Comparison of ENCODE assay signal across 20 cellular contexts in the genomic region with DNA sequence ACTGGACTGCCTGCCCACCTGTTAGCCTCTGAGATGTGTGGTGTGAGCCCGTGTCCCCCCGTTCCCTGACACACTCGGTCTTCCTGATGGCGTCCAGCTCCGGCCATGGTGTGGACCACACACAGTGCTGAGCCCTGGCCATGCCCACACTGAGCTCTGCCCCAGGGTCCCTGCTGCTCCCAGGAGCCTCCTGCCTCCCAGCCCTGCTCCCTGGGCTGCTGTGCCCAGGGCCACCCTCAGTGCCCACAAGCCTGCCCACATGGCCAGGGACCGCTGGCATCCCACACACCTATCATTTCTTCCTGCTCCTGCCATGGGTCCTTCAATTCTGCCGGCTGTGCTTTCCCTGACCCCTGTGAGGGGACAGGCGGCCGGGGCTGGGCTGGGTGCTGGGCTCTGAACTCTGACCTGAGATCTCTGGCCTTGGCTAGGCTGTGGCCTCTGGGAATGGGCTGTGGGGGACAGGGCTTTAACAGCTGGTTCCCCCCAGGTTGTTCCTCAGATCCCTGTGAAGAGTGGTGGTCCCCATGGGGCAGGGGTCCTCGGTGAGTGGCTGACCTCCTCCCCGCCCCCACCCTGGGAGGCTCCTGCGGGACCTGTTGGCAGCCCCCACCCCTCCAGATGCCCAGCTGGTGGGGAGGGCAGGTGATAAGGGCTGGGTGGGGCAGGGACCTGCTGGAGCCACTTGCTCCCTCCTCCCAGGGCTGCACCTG. TPM values are rescaled to one million over a fixed set of nuclear protein-coding genes. Genes with fewer than 3 reads are reported as not detected.
DNase-seq lines count a peak whose midpoint lies in the region; ATAC-seq and TF ChIP-seq lines count a peak whose summit lies in the region.
"Had no signal": no experiment of that assay in that cellular context is flagged by ENCODE, and none has a peak within 500 bp of the region (broad histone marks: within the 10 kb centered on the region; RNA-seq: fewer than 3 reads in every experiment).

No MANE protein-coding gene starts in this region.

- H3K27ac ChIP-seq in coronary artery: no peak overlapping the region
- H3K27ac ChIP-seq: PC-9, SK-N-MC had no signal

- peaks cover 0 to 2% (median 0%) of the 10 kb centered on the region in 7 donors for H3K9me3 Mint-ChIP-seq in CD14-positive monocyte
- no peaks in the 10 kb centered on the region for H3K9me3 Mint-ChIP-seq in effector memory CD8-positive, alpha-beta T cell
- H3K9me3 Mint-ChIP-seq: CD8-positive, alpha-beta T cell had no signal

- DNase-seq in 8988T (peak; percentile 10), CD14-positive monocyte (ENCODE audit: low spot score) (no peak), coronary artery (ENCODE audit: low spot score) (peak; percentile 65), mesenteric fat pad (ENCODE audit: low spot score) (peak; percentile 86), GM13976 (ENCODE audit: low spot score) (no peak)
- no peak for DNase-seq in effector memory CD8-positive, alpha-beta T cell
- DNase-seq: CD8-positive, alpha-beta T cell; DMS79 treated with DMSO at 0.1 percent for 48 hours; KBM-7; MV-4-11; NCI-H146; NCI-H2081; NCI-H510A treated with DMSO at 0.1 percent for 48 hours; NCI-H82; PC-9 had no signal

- H3K4me3 ChIP-seq in coronary artery: no peak overlapping the region
- H3K4me3 ChIP-seq: PC-9, SK-N-MC had no signal

- TF ChIP-seq CTCF in CD14-positive monocyte (IDR thresholded peaks at IDR 0.05) (no peak), coronary artery (IDR thresholded peaks at IDR 0.05) (no peak), GM13976 (IDR thresholded peaks at IDR 0.05; ENCODE audit: borderline replicate concordance, control extremely low read depth, extremely low read depth, insufficient read depth, missing control alignments) (no peak)

- intact Hi-C loops in CD14-positive monocyte (cut with micrococcal nuclease): no loop called here

- no peaks in the 10 kb centered on the region for H3K27me3 Mint-ChIP-seq in CD14-positive monocyte (ENCODE audit: low read depth in 3 of 3)
- no peaks in the 10 kb centered on the region for H3K27me3 Mint-ChIP-seq in effector memory CD8-positive, alpha-beta T cell
- H3K27me3 Mint-ChIP-seq: B cell had no signal

- no peak for ATAC-seq in GM21515 (IDR thresholded peaks at IDR 0.05; ENCODE audit: unreplicated experiment)
- no peak for ATAC-seq in effector memory CD8-positive, alpha-beta T cell (replicated peaks)
- ATAC-seq: CD8-positive, alpha-beta T cell had no signal

- H3K36me3 Mint-ChIP-seq in CD14-positive monocyte: peaks cover 52 to 71% of the 10 kb centered on the region in 2 donors
- peaks cover 73% of the 10 kb centered on the region for H3K36me3 Mint-ChIP-seq in effector memory CD8-positive, alpha-beta T cell (ENCODE audit: insufficient read depth)

- in situ Hi-C loops in GM13976 (cut with MboI; ENCODE audit: low sequenced_read_pairs, unreplicated experiment): no loop called here

- H3K27ac Mint-ChIP-seq in CD14-positive monocyte: peak overlapping the region in 4 of 7 donors; percentile 44 to 63 (median 59)
- no peak overlapping the region for H3K27ac Mint-ChIP-seq in effector memory CD8-positive, alpha-beta T cell
- H3K27ac Mint-ChIP-seq: B cell; CD8-positive, alpha-beta T cell had no signal

- H3K4me1 Mint-ChIP-seq in CD14-positive monocyte: peaks cover 21% of the 10 kb centered on the region
- H3K4me1 Mint-ChIP-seq in effector memory CD8-positive, alpha-beta T cell (ENCODE audit: low read depth in 2 of 2): peaks cover 21 to 23% of the 10 kb centered on the region in 2 donors

- H3K4me3 Mint-ChIP-seq in CD14-positive monocyte: no peak overlapping the region
- H3K4me3 Mint-ChIP-seq in effector memory CD8-positive, alpha-beta T cell: no peak overlapping the region
- H3K4me3 Mint-ChIP-seq: B cell; CD8-positive, alpha-beta T cell had no signal

RNA-seq across cellular contexts. Expression of a gene that starts 4.0 kb away (rescaled TPM):
- under 1 TPM in 1 of 2 donors, not detected in 1; 0.56 TPM for polyA plus RNA-seq in CD14-positive monocyte
- not detected for total RNA-seq in mesenteric fat pad
- total RNA-seq: H1 had no signal
- polyA plus RNA-seq: AG04450, H1 had no signal

RNA-seq across cellular contexts. Expression of a gene that starts 7.1 kb away (rescaled TPM):
- 1 to 10 TPM; 6.9 to 8.4 TPM for polyA plus RNA-seq in CD14-positive monocyte
- 45.3 TPM for total RNA-seq in mesenteric fat pad

RNA-seq across cellular contexts. Expression of a gene that starts 10.6 kb away (rescaled TPM):
- 10 to 100 TPM; 35.6 to 38.6 TPM for polyA plus RNA-seq in CD14-positive monocyte
- total RNA-seq in mesenteric fat pad: 43.0 TPM

RNA-seq across cellular contexts. Expression of a gene that starts 13.5 kb away (rescaled TPM):
- polyA plus RNA-seq in CD14-positive monocyte: 100 to 1,000 TPM; 176 to 187 TPM
- 203 TPM for total RNA-seq in mesenteric fat pad

RNA-seq across cellular contexts. Expression of a gene that starts 52.3 kb away (rescaled TPM):
- 1 to 10 TPM in 1 of 2 donors, under 1 TPM in 1; 0.76 to 2.1 TPM for polyA plus RNA-seq in CD14-positive monocyte
- 24.9 TPM for total RNA-seq in mesenteric fat pad

Comparison
In these comparisons a context has a peak if more than half of its experiments do, and no peak if none do; other contexts are left out.
1. DNase-seq: peak in 8988T (single experiment), coronary artery (single experiment) and mesenteric fat pad (single experiment); none in CD14-positive monocyte (single experiment), effector memory CD8-positive, alpha-beta T cell (0 of 3) and GM13976 (single experiment).
2. H3K27ac Mint-ChIP-seq: peak in CD14-positive monocyte (4 of 7); none in effector memory CD8-positive, alpha-beta T cell (0 of 2).